In the genomic region with DNA sequence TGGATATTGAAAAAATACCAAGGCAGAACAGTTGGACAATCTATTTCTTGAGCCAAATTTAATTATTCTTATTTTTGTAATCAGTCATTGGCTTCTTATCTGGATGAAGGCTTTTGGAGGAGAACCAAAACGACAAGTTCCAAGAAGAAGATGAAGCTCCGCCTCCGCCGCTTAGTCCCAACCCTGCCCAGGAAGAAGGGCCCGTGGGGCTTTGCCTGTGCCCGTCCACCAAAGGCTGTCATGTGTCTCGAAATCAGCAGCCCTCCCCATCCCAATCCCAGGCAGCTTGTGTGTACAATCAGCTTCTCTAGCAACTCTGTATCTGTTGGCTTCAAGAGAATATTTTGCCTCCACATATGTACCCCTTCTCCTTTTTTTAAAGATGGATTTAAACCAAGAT, we compare ENCODE assay signal across 16 cellular contexts. TPM values are rescaled to one million over a fixed set of nuclear protein-coding genes. Genes with fewer than 3 reads are reported as not detected.
DNase-seq lines count a peak whose midpoint lies in the region; ATAC-seq and TF ChIP-seq lines count a peak whose summit lies in the region.
"Had no signal": no experiment of that assay in that cellular context is flagged by ENCODE, and none has a peak within 500 bp of the region (broad histone marks: within the 10 kb centered on the region; RNA-seq: fewer than 3 reads in every experiment).

No MANE protein-coding gene starts in this region.

- H3K4me1 Mint-ChIP-seq in immature natural killer cell, result peaks cover 16 to 51% of the 10 kb centered on the region in 2 donors

- DNase-seq in A673 (ENCODE audit: low spot score), result no peak
- peak; percentile 57 to 90 (median 86) for DNase-seq in adrenal gland
- peak; percentile 46 to 67 for DNase-seq in heart right ventricle
- DNase-seq in sciatic nerve (ENCODE audit: low spot score), result peak; percentile 72
- DNase-seq in immature natural killer cell, result no peak
- no peak for DNase-seq in stimulated activated CD4-positive, alpha-beta T cell treated with anti-CD3 and anti-CD28 coated beads, Interleukin-2, amount 100 ng/mL, for 24 hours
- DNase-seq: DMS 273 treated with DMSO at 0.1 percent for 48 hours, NCI-H1048, NCI-H1436 treated with DMSO at 0.1 percent for 48 hours, NCI-H2081, NCI-H82, SHP77 had no signal

- POLR2A ChIA-PET in A673 (lab: Charles Lee; ENCODE audit: low non-redundant PET), result no interaction called here

- H3K27ac Mint-ChIP-seq in immature natural killer cell, result peak overlapping the region in 2 of 6 donors; percentile 30 to 34

- peak in 7 of 8 donors; percentile 47 to 63 (median 61) for ATAC-seq in heart right ventricle
- peak; percentile 81 for ATAC-seq in sciatic nerve
- ATAC-seq in GM19455 (IDR thresholded peaks at IDR 0.05; ENCODE audit: unreplicated experiment), result no peak
- ATAC-seq: A549, Panc1 had no signal

- TF ChIP-seq POLR2A in adrenal gland (IDR thresholded peaks at IDR 0.05), result no peak

- H3K36me3 Mint-ChIP-seq in immature natural killer cell, result peaks cover 26 to 59% (median 34%) of the 10 kb centered on the region in 3 donors

- no peak overlapping the region for H3K4me3 ChIP-seq in A673 (ENCODE audit: low read depth, low read length, poor library complexity, severe bottlenecking)
- H3K4me3 ChIP-seq in adrenal gland, result no peak overlapping the region
- no peak overlapping the region for H3K4me3 ChIP-seq in heart right ventricle
- H3K4me3 ChIP-seq: A549 had no signal

- H3K36me3 ChIP-seq in A673 (ENCODE audit: insufficient read depth, low read length, poor library complexity, severe bottlenecking), result peaks cover 10% of the 10 kb centered on the region
- peaks cover 0 to 9% of the 10 kb centered on the region in 2 donors for H3K36me3 ChIP-seq in adrenal gland (replicated peaks in 1 of 2)
- peaks cover 0 to 70% (median 26%) of the 10 kb centered on the region in 9 donors for H3K36me3 ChIP-seq in heart right ventricle

- TF ChIP-seq CTCF in A673 (conservative IDR thresholded peaks at IDR 0.05; ENCODE audit: low read depth, low read length) (no peak), adrenal gland (IDR thresholded peaks at IDR 0.05) (no peak), heart right ventricle (IDR thresholded peaks at IDR 0.05) (no peak)

- no peaks in the 10 kb centered on the region for H3K27me3 ChIP-seq in A673 (replicated peaks; ENCODE audit: insufficient read depth, low read depth, low read length, poor library complexity)
- H3K27me3 ChIP-seq in adrenal gland, result no peaks in the 10 kb centered on the region
- no peaks in the 10 kb centered on the region for H3K27me3 ChIP-seq in heart right ventricle

- H3K27ac ChIP-seq in A673 (ENCODE audit: low read depth, low read length, poor library complexity, severe bottlenecking) (no peak overlapping the region), adrenal gland (peak overlapping the region in 2 of 5 donors; percentile 70 to 75), heart right ventricle (peak overlapping the region in 6 of 10 donors; percentile 13 to 53 (median 34))
- H3K27ac ChIP-seq: A549, C4-2B had no signal

- CTCF ChIA-PET in A673 (lab: Charles Lee), result no interaction called here

- WGBS in adrenal gland, 4 donors, result 22 to 54% (median 43%) methylated on average over 7 of the region's 7 CpGs
- WGBS in heart right ventricle, 2 donors, result 59 to 74% methylated on average over 7 of the region's 7 CpGs

- intact Hi-C loops in A673 (cut with micrococcal nuclease; ENCODE audit: unreplicated experiment) (no loop called here), adrenal gland (cut with DNase I) (no loop called here), heart right ventricle (cut with DNase I) (no loop called here), sciatic nerve (cut with DNase I) (no loop called here)

- H3K9me3 ChIP-seq in A673 (ENCODE audit: low read depth, low read length, poor library complexity, severe bottlenecking) (no peaks in the 10 kb centered on the region), adrenal gland (replicated peaks in 1 of 3) (no peaks in the 10 kb centered on the region), heart right ventricle (no peaks in the 10 kb centered on the region)
- H3K9me3 ChIP-seq: A549 had no signal

- peaks cover 6 to 14% (median 11%) of the 10 kb centered on the region in 3 donors for H3K27me3 Mint-ChIP-seq in immature natural killer cell (ENCODE audit: low read depth in 3 of 3)

- H3K4me1 ChIP-seq in A673 (ENCODE audit: insufficient read depth, low read length, poor library complexity, severe bottlenecking), result no peaks in the 10 kb centered on the region
- peaks cover 29 to 58% of the 10 kb centered on the region in 2 donors for H3K4me1 ChIP-seq in adrenal gland (replicated peaks in 1 of 2)
- peaks cover 0 to 11% (median 5%) of the 10 kb centered on the region in 9 donors for H3K4me1 ChIP-seq in heart right ventricle
- H3K4me1 ChIP-seq: A549 had no signal

- no peak overlapping the region for H3K4me3 Mint-ChIP-seq in immature natural killer cell

- BruUV-seq in A673 (replicated peaks; lab: Mats Ljungman, UMichigan), result TSS peak; percentile 30

- no peaks in the 10 kb centered on the region for H3K9me3 Mint-ChIP-seq in immature natural killer cell

RNA-seq across cellular contexts. Expression of a gene that starts 24.6 kb away (rescaled TPM):
- total RNA-seq in A673 (2021), result 33.4 and 34.9 TPM in 2 replicates
- total RNA-seq in adrenal gland, result 10 to 100 TPM; 36.9 to 71.6 (median 56.5) TPM
- polyA plus RNA-seq in adrenal gland, result 10 to 100 TPM; 18.6 to 52.9 (median 33.4) TPM
- 10 to 100 TPM; 23.8 to 38.8 (median 32.3) TPM for total RNA-seq in heart right ventricle
- polyA plus RNA-seq in heart right ventricle, result 10 to 100 TPM; 19.6 to 20.4 TPM
- total RNA-seq in sciatic nerve, result 14.7 TPM
- 100 to 1,000 TPM in 1 of 3 donors, 10 to 100 TPM in 2; 50.0 to 116 (median 58.6) TPM for polyA plus RNA-seq in immature natural killer cell

RNA-seq across cellular contexts. Expression of a gene that starts 24.6 kb away (rescaled TPM):
- total RNA-seq in A673 (2021) (61.9 and 69.4 TPM in 2 replicates), adrenal gland (10 to 100 TPM in 4 of 8 donors, 1 to 10 TPM in 4; 6.6 to 12.7 (median 9.8) TPM), heart right ventricle (1 to 10 TPM; 1.5 to 4.6 (median 2.3) TPM), sciatic nerve (3.7 TPM)
- polyA plus RNA-seq in adrenal gland (1 to 10 TPM; 2.6 to 9.5 (median 3.1) TPM), heart right ventricle (1 to 10 TPM; 1.2 to 1.4 TPM), immature natural killer cell (1 to 10 TPM; 1.2 to 5.6 (median 4.2) TPM)

Comparison
In these comparisons a context has a peak if more than half of its experiments do, and no peak if none do; other contexts are left out.
1. DNase-seq: peak in adrenal gland (7 of 7), heart right ventricle (2 of 2) and sciatic nerve (single experiment); none in A673 (single experiment), immature natural killer cell (0 of 3) and stimulated activated CD4-positive, alpha-beta T cell treated with anti-CD3 and anti-CD28 coated beads, Interleukin-2, amount 100 ng/mL, for 24 hours (0 of 2).